12 cellular contexts compared by ENCODE assay signal in the genomic region with DNA sequence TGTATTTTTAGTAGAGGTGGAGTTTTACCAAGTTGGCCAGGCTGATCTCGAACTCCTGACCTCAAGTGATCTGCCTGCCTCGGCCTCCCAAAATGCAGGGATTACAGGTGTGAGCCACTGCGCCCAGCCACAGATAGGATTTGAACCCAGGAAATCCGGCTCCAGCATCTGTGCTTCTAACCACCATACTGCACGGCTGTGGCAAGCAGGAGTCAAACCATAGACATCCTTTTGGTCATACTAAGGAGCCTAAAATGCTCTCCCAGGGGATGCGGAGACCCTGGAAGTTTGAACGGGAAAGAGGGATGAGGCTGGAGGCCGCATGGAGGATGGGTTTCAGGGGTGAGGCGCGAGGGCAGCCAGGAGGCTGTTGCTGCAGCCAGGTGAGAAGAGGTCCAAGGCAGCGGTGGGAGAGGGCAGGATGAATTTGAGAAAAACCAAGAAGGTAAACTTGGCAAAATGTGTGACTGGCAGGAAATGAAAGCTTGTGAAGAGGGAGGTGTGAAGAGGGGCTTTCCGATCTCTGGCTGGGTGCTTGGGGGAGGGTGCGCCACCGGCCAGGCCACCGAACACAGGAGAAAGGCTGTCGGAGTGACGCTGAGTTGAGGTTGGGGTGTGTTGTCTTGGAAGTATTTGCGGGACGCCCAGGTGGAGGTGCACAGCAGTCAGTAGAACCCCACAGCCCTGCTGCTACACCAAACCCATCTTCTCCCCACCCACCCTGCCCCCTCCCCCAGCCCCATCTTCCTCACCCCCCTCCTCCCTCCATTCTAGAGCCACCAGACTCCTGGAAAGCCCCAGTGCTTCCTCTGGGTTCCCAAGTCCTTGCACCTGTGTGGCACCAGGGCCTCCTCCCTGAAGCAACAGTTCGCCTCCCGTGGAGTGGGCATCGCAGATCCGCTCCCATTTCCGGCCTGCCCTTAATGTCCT. TPM values are rescaled to one million over a fixed set of nuclear protein-coding genes. Genes with fewer than 3 reads are reported as not detected.
DNase-seq lines count a peak whose midpoint lies in the region; ATAC-seq and TF ChIP-seq lines count a peak whose summit lies in the region.
"Had no signal": no experiment of that assay in that cellular context is flagged by ENCODE, and none has a peak within 500 bp of the region (broad histone marks: within the 10 kb centered on the region; RNA-seq: fewer than 3 reads in every experiment).

No MANE protein-coding gene starts in this region.

- peaks cover 36% of the 10 kb centered on the region for H3K4me1 Mint-ChIP-seq in activated CD8-positive, alpha-beta T cell treated with anti-CD3 and anti-CD28 coated beads, Interleukin-2, amount 10 ng/mL, durations not matched to agents 7 days and 5 days (ENCODE audit: low read depth)
- peaks cover 72 to 74% of the 10 kb centered on the region in 2 donors for H3K4me1 Mint-ChIP-seq in immature natural killer cell

- H4K20me1 ChIP-seq in BLaER1: no peaks in the 10 kb centered on the region

- H3K9me3 Mint-ChIP-seq in activated CD8-positive, alpha-beta T cell treated with anti-CD3 and anti-CD28 coated beads, Interleukin-2, amount 10 ng/mL, durations not matched to agents 7 days and 5 days (ENCODE audit: insufficient read depth): peaks cover 2% of the 10 kb centered on the region
- H3K9me3 Mint-ChIP-seq in immature natural killer cell: no peaks in the 10 kb centered on the region

- no peak overlapping the region for H3K4me3 ChIP-seq in BLaER1
- H3K4me3 ChIP-seq: ovary had no signal

- peaks cover 26% of the 10 kb centered on the region for H3K27me3 Mint-ChIP-seq in activated CD8-positive, alpha-beta T cell treated with anti-CD3 and anti-CD28 coated beads, Interleukin-2, amount 10 ng/mL, durations not matched to agents 7 days and 5 days (ENCODE audit: low read depth)
- H3K27me3 Mint-ChIP-seq in immature natural killer cell (ENCODE audit: low read depth in 3 of 3): peaks cover 12 to 14% (median 13%) of the 10 kb centered on the region in 3 donors

- H3K4me2 ChIP-seq in BLaER1: peak overlapping the region; percentile 35; the same call in 1 of the 2 replicates

- no peaks in the 10 kb centered on the region for H3K27me3 ChIP-seq in BLaER1
- H3K27me3 ChIP-seq: ovary had no signal

- POLR2A ChIA-PET in activated CD8-positive, alpha-beta T cell treated with anti-CD3 and anti-CD28 coated beads, Interleukin-2, amount 10 ng/mL, durations not matched to agents 7 days and 5 days (lab: Charles Lee): interaction anchor here (1.0 to 1.2 kb wide), 2 partner anchors 167 to 227 kb away, joined by 3 read pairs; no protein-coding TSS in a partner anchor

- CTCF ChIA-PET in activated CD8-positive, alpha-beta T cell treated with anti-CD3 and anti-CD28 coated beads, Interleukin-2, amount 10 ng/mL, durations not matched to agents 7 days and 5 days (lab: Charles Lee): interaction anchor here (0.9 to 16.8 kb wide), 6 partner anchors 8 to 83 kb away, joined by 3 to 274 read pairs (median 13); no protein-coding TSS in a partner anchor

- peak overlapping the region; percentile 27 for H3K4me3 Mint-ChIP-seq in activated CD8-positive, alpha-beta T cell treated with anti-CD3 and anti-CD28 coated beads, Interleukin-2, amount 10 ng/mL, durations not matched to agents 7 days and 5 days
- peak overlapping the region; percentile 76 to 86 (median 81) for H3K4me3 Mint-ChIP-seq in immature natural killer cell

- H3K27ac ChIP-seq in BLaER1: no peak overlapping the region
- H3K27ac ChIP-seq: ovary had no signal

- peak overlapping the region; percentile 72 for H3K27ac Mint-ChIP-seq in activated CD8-positive, alpha-beta T cell treated with anti-CD3 and anti-CD28 coated beads, Interleukin-2, amount 10 ng/mL, durations not matched to agents 7 days and 5 days
- peak overlapping the region; percentile 87 to 99 (median 95) for H3K27ac Mint-ChIP-seq in immature natural killer cell

- peak; percentile 63 for DNase-seq in activated CD8-positive, alpha-beta T cell treated with anti-CD3 and anti-CD28 coated beads, Interleukin-2, amount 10 ng/mL, durations not matched to agents 7 days and 5 days
- peak; percentile 78 to 84 (median 80) for DNase-seq in immature natural killer cell
- DNase-seq in NCI-H510A treated with DMSO at 0.1 percent for 48 hours (lab: John Stamatoyannopoulos, UW): no peak
- DNase-seq: hippocampal formation, ovary, PC-3 had no signal

- peaks cover 11% of the 10 kb centered on the region for H3K9me3 ChIP-seq in BLaER1
- H3K9me3 ChIP-seq: ovary had no signal

- H3K9ac ChIP-seq in BLaER1: no peak overlapping the region

- H3K4me1 ChIP-seq in BLaER1: peaks cover 28% of the 10 kb centered on the region

- H3K36me3 ChIP-seq in BLaER1: no peaks in the 10 kb centered on the region
- H3K36me3 ChIP-seq: ovary had no signal

- no peaks in the 10 kb centered on the region for H3K36me3 Mint-ChIP-seq in activated CD8-positive, alpha-beta T cell treated with anti-CD3 and anti-CD28 coated beads, Interleukin-2, amount 10 ng/mL, durations not matched to agents 7 days and 5 days (ENCODE audit: low read depth)
- H3K36me3 Mint-ChIP-seq in immature natural killer cell: no peaks in the 10 kb centered on the region

- no peak for TF ChIP-seq POLR2A in GM18505 (IDR thresholded peaks at IDR 0.05; ENCODE audit: borderline replicate concordance, extremely low read depth, insufficient read depth, insufficient read length)

- ATAC-seq in GM21576 (IDR thresholded peaks at IDR 0.05; ENCODE audit: unreplicated experiment) (peak; percentile 52), GM18505 (IDR thresholded peaks at IDR 0.05; ENCODE audit: unreplicated experiment) (no peak), HG03025 (IDR thresholded peaks at IDR 0.05; ENCODE audit: low FRiP score, unreplicated experiment) (no peak), SK-N-SH treated with all-trans-retinoic acid at 6 μM for 48 hours (no peak)
- peak; percentile 68 for ATAC-seq in activated CD8-positive, alpha-beta T cell treated with anti-CD3 and anti-CD28 coated beads, Interleukin-2, amount 10 ng/mL, durations not matched to agents 7 days and 5 days
- ATAC-seq: PC-3 had no signal

TF ChIP-seq in SK-N-SH treated with all-trans-retinoic acid at 6 μM for 48 hours, 23 proteins besides CTCF, POLR2A, EP300 and RAD21 (continues in another document):
- TF ChIP-seq ARNTL (CRISPR knock-in tag; IDR thresholded peaks at IDR 0.05; ENCODE audit: borderline replicate concordance, low read depth): no peak
- TF ChIP-seq PPARA (CRISPR knock-in tag; IDR thresholded peaks at IDR 0.05; ENCODE audit: borderline replicate concordance): no peak
- no peak for TF ChIP-seq ZFP30 (CRISPR knock-in tag; IDR thresholded peaks at IDR 0.05)
- TF ChIP-seq OSR1 (CRISPR knock-in tag; IDR thresholded peaks at IDR 0.05): no peak
- TF ChIP-seq SNAI2 (CRISPR knock-in tag; IDR thresholded peaks at IDR 0.05): no peak
- no peak for TF ChIP-seq TCF4 (CRISPR knock-in tag; IDR thresholded peaks at IDR 0.05; ENCODE audit: borderline replicate concordance)
- TF ChIP-seq ZNF8 (CRISPR knock-in tag; IDR thresholded peaks at IDR 0.05): no peak
- no peak for TF ChIP-seq ESRRG (CRISPR knock-in tag; IDR thresholded peaks at IDR 0.05)
- no peak for TF ChIP-seq ZNF70 (CRISPR knock-in tag; IDR thresholded peaks at IDR 0.05)
- no peak for TF ChIP-seq BACH2 (CRISPR knock-in tag; IDR thresholded peaks at IDR 0.05; ENCODE audit: borderline replicate concordance)
- TF ChIP-seq POU6F1 (CRISPR knock-in tag; IDR thresholded peaks at IDR 0.05; ENCODE audit: borderline replicate concordance, low read depth): no peak
- no peak for TF ChIP-seq ZNF565 (CRISPR knock-in tag; conservative IDR thresholded peaks at IDR 0.05; ENCODE audit: low read depth)
- TF ChIP-seq ISL1 (CRISPR knock-in tag; IDR thresholded peaks at IDR 0.05): no peak
- no peak for TF ChIP-seq ZC3H10 (CRISPR knock-in tag; IDR thresholded peaks at IDR 0.05)
- no peak for TF ChIP-seq CSDC2 (CRISPR knock-in tag; IDR thresholded peaks at IDR 0.05)
- TF ChIP-seq, protein P1, sequence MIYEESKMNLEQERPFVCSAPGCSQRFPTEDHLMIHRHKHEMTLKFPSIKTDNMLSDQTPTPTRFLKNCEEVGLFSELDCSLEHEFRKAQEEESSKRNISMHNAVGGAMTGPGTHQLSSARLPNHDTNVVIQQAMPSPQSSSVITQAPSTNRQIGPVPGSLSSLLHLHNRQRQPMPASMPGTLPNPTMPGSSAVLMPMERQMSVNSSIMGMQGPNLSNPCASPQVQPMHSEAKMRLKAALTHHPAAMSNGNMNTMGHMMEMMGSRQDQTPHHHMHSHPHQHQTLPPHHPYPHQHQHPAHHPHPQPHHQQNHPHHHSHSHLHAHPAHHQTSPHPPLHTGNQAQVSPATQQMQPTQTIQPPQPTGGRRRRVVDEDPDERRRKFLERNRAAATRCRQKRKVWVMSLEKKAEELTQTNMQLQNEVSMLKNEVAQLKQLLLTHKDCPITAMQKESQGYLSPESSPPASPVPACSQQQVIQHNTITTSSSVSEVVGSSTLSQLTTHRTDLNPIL (CRISPR knock-in tag; IDR thresholded peaks at IDR 0.05; ENCODE audit: low read depth): no peak

RNA-seq across cellular contexts. Expression of gene CDK18, which starts 23.9 kb away (rescaled TPM):
- 1 to 10 TPM; 4.5 to 6.0 TPM for total RNA-seq in activated CD8-positive, alpha-beta T cell treated with anti-CD3 and anti-CD28 coated beads, Interleukin-2, amount 10 ng/mL, durations not matched to agents 7 days and 5 days
- under 1 TPM in 2 of 3 donors, not detected in 1; 0.61 to 0.74 TPM for polyA plus RNA-seq in immature natural killer cell

RNA-seq across cellular contexts. Expression of gene BLACAT1, which starts 24.8 kb away (rescaled TPM):
- total RNA-seq in activated CD8-positive, alpha-beta T cell treated with anti-CD3 and anti-CD28 coated beads, Interleukin-2, amount 10 ng/mL, durations not matched to agents 7 days and 5 days: under 1 TPM; 0.16 TPM
- polyA plus RNA-seq in immature natural killer cell: not detected

RNA-seq across cellular contexts. Expression of gene LEMD1, which starts 58.8 kb away (rescaled TPM):
- total RNA-seq in activated CD8-positive, alpha-beta T cell treated with anti-CD3 and anti-CD28 coated beads, Interleukin-2, amount 10 ng/mL, durations not matched to agents 7 days and 5 days: under 1 TPM in 1 of 2 experiments, not detected in 1; 0.78 TPM
- polyA plus RNA-seq in immature natural killer cell: not detected
- total RNA-seq: PC-3 had no signal
- polyA plus RNA-seq: AG04450 had no signal

Comparison
In these comparisons a context has a peak if more than half of its experiments do, and no peak if none do; other contexts are left out.
1. ATAC-seq: peak in GM21576 (single experiment) and activated CD8-positive, alpha-beta T cell treated with anti-CD3 and anti-CD28 coated beads, Interleukin-2, amount 10 ng/mL, durations not matched to agents 7 days and 5 days (single experiment); none in GM18505 (single experiment), HG03025 (single experiment) and SK-N-SH treated with all-trans-retinoic acid at 6 μM for 48 hours (single experiment).